1 cellular context compared by ENCODE assay signal in the genomic region with DNA sequence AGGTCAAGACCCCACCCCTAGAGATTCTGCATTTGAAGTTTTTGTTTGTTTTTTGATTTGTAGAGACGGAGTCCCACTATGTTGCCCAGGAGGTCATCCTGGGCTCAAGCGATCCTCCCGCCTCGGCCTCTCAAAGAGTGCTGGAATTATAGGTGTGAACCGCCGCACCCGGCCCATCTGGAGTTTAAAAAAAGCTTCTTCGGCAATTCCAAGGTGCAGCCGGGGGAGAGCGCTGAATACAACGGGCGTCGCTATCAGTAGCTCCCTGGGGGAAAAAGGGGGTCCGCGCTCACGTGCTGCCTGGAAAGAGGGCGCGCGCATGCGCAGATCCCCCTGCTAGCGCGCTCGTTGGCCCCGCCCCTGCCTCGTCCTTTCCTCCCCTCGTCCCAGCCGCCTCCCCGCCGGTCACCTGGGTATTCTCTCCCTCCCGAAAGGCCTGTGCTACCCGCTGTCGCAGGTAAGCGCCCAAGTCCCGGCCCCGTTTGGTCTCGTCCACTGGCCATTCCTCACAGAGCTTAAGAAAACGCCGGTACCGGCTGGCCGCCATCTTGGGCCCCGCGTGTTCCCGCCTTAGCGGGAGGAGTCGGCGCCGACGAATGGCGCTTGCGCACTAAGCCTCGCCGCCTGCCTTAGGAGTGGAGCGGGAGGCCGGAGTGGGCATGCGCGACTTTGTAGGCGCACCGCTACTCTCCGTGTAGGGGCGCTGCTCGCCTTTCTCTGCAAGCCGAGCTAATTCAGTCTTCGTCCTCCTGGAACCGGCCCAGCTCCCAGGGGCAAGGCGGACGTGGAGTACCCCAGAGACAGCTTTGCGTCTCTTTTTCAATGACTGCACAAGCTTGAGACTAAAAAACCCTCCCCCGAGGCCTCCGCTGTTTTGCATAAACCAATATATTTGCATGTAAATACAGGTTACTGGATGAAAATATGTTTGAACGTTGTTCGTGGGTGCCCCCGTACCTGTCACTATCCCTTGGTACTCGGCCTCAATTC.
TF ChIP-seq lines count a peak whose summit lies in the region.

TSS of gene UQCC2 (minus strand) at position 561 of the 990 bp plus-strand sequence. CDS start at position 547, 14 bp downstream.

TF ChIP-seq in HepG2, 621 proteins besides CTCF, POLR2A, EP300 and RAD21 (continued from another document and continues in another):
- TF ChIP-seq, protein P1, sequence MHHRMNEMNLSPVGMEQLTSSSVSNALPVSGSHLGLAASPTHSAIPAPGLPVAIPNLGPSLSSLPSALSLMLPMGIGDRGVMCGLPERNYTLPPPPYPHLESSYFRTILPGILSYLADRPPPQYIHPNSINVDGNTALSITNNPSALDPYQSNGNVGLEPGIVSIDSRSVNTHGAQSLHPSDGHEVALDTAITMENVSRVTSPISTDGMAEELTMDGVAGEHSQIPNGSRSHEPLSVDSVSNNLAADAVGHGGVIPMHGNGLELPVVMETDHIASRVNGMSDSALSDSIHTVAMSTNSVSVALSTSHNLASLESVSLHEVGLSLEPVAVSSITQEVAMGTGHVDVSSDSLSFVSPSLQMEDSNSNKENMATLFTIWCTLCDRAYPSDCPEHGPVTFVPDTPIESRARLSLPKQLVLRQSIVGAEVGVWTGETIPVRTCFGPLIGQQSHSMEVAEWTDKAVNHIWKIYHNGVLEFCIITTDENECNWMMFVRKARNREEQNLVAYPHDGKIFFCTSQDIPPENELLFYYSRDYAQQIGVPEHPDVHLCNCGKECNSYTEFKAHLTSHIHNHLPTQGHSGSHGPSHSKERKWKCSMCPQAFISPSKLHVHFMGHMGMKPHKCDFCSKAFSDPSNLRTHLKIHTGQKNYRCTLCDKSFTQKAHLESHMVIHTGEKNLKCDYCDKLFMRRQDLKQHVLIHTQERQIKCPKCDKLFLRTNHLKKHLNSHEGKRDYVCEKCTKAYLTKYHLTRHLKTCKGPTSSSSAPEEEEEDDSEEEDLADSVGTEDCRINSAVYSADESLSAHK (CRISPR knock-in tag; IDR thresholded peaks at IDR 0.05; ENCODE audit: borderline replicate concordance), result peak; percentile 31; the same call in 1 of the 2 replicates
- no peak for TF ChIP-seq ATM (IDR thresholded peaks at IDR 0.05; ENCODE audit: borderline replicate concordance)
- TF ChIP-seq ZNF264 (CRISPR knock-in tag; IDR thresholded peaks at IDR 0.05), result no peak
- TF ChIP-seq DNMT3B (CRISPR knock-in tag; conservative IDR thresholded peaks at IDR 0.05), result no peak
- TF ChIP-seq KMT2B (CRISPR knock-in tag; IDR thresholded peaks at IDR 0.05), result peak; percentile 87
- TF ChIP-seq HNRNPLL (IDR thresholded peaks at IDR 0.05; ENCODE audit: low read depth, low read length, poor library complexity, severe bottlenecking), result peak; percentile 85
- TF ChIP-seq GABPB1 (CRISPR knock-in tag; IDR thresholded peaks at IDR 0.05), result peak; percentile 82
- TF ChIP-seq, protein P2, sequence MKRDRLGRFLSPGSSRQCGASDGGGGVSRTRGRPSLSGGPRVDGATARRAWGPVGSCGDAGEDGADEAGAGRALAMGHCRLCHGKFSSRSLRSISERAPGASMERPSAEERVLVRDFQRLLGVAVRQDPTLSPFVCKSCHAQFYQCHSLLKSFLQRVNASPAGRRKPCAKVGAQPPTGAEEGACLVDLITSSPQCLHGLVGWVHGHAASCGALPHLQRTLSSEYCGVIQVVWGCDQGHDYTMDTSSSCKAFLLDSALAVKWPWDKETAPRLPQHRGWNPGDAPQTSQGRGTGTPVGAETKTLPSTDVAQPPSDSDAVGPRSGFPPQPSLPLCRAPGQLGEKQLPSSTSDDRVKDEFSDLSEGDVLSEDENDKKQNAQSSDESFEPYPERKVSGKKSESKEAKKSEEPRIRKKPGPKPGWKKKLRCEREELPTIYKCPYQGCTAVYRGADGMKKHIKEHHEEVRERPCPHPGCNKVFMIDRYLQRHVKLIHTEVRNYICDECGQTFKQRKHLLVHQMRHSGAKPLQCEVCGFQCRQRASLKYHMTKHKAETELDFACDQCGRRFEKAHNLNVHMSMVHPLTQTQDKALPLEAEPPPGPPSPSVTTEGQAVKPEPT (CRISPR knock-in tag; IDR thresholded peaks at IDR 0.05; ENCODE audit: low read depth), result peak; percentile 97
- peak; percentile 75 for TF ChIP-seq USF2 (IDR thresholded peaks at IDR 0.05; ENCODE audit: low read depth, low read length)
- TF ChIP-seq USF2 (CRISPR knock-in tag; IDR thresholded peaks at IDR 0.05; ENCODE audit: borderline replicate concordance), result peak; percentile 88
- no peak for TF ChIP-seq ARID3A (IDR thresholded peaks at IDR 0.05; ENCODE audit: low read depth, low read length)
- TF ChIP-seq MTF2 (CRISPR knock-in tag; IDR thresholded peaks at IDR 0.05; ENCODE audit: borderline replicate concordance), result no peak; the same call in 1 of the 2 replicates
- TF ChIP-seq MTA3 (CRISPR knock-in tag; IDR thresholded peaks at IDR 0.05), result no peak
- no peak for TF ChIP-seq CCAR2 (optimal IDR thresholded peaks at IDR 0.05; ENCODE audit: low read depth, low read length)
- TF ChIP-seq, protein P3, sequence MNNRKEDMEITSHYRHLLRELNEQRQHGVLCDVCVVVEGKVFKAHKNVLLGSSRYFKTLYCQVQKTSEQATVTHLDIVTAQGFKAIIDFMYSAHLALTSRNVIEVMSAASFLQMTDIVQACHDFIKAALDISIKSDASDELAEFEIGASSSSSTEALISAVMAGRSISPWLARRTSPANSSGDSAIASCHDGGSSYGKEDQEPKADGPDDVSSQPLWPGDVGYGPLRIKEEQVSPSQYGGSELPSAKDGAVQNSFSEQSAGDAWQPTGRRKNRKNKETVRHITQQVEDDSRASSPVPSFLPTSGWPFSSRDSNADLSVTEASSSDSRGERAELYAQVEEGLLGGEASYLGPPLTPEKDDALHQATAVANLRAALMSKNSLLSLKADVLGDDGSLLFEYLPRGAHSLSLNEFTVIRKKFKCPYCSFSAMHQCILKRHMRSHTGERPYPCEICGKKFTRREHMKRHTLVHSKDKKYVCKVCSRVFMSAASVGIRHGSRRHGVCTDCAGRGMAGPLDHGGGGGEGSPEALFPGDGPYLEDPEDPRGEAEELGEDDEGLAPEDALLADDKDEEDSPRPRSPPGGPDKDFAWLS (CRISPR knock-in tag; IDR thresholded peaks at IDR 0.05; ENCODE audit: borderline replicate concordance), result 0 out of 2 replicates have a peak, but pooled peaks have one; percentile 52
- TF ChIP-seq ZNF768 (CRISPR knock-in tag; IDR thresholded peaks at IDR 0.05), result peak; percentile 64; the same call in 1 of the 2 replicates
- TF ChIP-seq ZNF574 (CRISPR knock-in tag; IDR thresholded peaks at IDR 0.05), result peak; percentile 82
- TF ChIP-seq SRF (IDR thresholded peaks at IDR 0.05; ENCODE audit: low read depth, low read length), result no peak
- TF ChIP-seq CHCHD3 (CRISPR knock-in tag; IDR thresholded peaks at IDR 0.05), result peak; percentile 64; the same call in 1 of the 2 replicates
- TF ChIP-seq TBX2 (CRISPR knock-in tag; IDR thresholded peaks at IDR 0.05; ENCODE audit: borderline replicate concordance), result peak; percentile 95
- TF ChIP-seq ZNF691 (CRISPR knock-in tag; IDR thresholded peaks at IDR 0.05; ENCODE audit: borderline replicate concordance, low read depth), result peak; percentile 17; the same call in 1 of the 2 replicates
- peak; percentile 98; the same call in 1 of the 2 replicates for TF ChIP-seq IRX3 (CRISPR knock-in tag; IDR thresholded peaks at IDR 0.05; ENCODE audit: borderline replicate concordance, low read depth)
- peak; percentile 52; the same call in 1 of the 2 replicates for TF ChIP-seq NFE2L1 (CRISPR knock-in tag; IDR thresholded peaks at IDR 0.05; ENCODE audit: borderline replicate concordance)
- no peak for TF ChIP-seq SRSF9 (IDR thresholded peaks at IDR 0.05; ENCODE audit: borderline replicate concordance, insufficient read depth, low read depth, low read length, poor library complexity, severe bottlenecking)
- TF ChIP-seq, protein P4, sequence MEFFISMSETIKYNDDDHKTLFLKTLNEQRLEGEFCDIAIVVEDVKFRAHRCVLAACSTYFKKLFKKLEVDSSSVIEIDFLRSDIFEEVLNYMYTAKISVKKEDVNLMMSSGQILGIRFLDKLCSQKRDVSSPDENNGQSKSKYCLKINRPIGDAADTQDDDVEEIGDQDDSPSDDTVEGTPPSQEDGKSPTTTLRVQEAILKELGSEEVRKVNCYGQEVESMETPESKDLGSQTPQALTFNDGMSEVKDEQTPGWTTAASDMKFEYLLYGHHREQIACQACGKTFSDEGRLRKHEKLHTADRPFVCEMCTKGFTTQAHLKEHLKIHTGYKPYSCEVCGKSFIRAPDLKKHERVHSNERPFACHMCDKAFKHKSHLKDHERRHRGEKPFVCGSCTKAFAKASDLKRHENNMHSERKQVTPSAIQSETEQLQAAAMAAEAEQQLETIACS (CRISPR knock-in tag; IDR thresholded peaks at IDR 0.05), result no peak; the same call in 1 of the 2 replicates
- TF ChIP-seq ZNF546 (CRISPR knock-in tag; conservative IDR thresholded peaks at IDR 0.05), result peak; percentile 86
- no peak for TF ChIP-seq EEA1 (CRISPR knock-in tag; IDR thresholded peaks at IDR 0.05; ENCODE audit: borderline replicate concordance)
- peak; percentile 88; the same call in 1 of the 2 replicates for TF ChIP-seq ATF7-NPFF (CRISPR knock-in tag; IDR thresholded peaks at IDR 0.05; ENCODE audit: low read depth)
- no peak for TF ChIP-seq REXO4 (CRISPR knock-in tag; IDR thresholded peaks at IDR 0.05; ENCODE audit: borderline replicate concordance)
- TF ChIP-seq IKZF4 (CRISPR knock-in tag; IDR thresholded peaks at IDR 0.05; ENCODE audit: borderline replicate concordance, low read depth, not compliant biosample characterization), result no peak
- TF ChIP-seq GATAD2A (CRISPR knock-in tag; IDR thresholded peaks at IDR 0.05), result no peak
- no peak for TF ChIP-seq ZNF670 (CRISPR knock-in tag; IDR thresholded peaks at IDR 0.05; ENCODE audit: borderline replicate concordance)
- peak; percentile 92 for TF ChIP-seq ZNF138 (CRISPR knock-in tag; IDR thresholded peaks at IDR 0.05; ENCODE audit: low read depth)
- TF ChIP-seq CHD4 (IDR thresholded peaks at IDR 0.05; ENCODE audit: borderline replicate concordance, low read length), result no peak
- peak; percentile 71 for TF ChIP-seq ZBTB7B (CRISPR knock-in tag; IDR thresholded peaks at IDR 0.05)
- TF ChIP-seq, protein P5, sequence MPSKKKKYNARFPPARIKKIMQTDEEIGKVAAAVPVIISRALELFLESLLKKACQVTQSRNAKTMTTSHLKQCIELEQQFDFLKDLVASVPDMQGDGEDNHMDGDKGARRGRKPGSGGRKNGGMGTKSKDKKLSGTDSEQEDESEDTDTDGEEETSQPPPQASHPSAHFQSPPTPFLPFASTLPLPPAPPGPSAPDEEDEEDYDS (CRISPR knock-in tag; IDR thresholded peaks at IDR 0.05), result peak; percentile 71
- TF ChIP-seq NFE2 (CRISPR knock-in tag; IDR thresholded peaks at IDR 0.05), result no peak
